Comparison of ENCODE assay signal across 17 cellular contexts in genomic region chr6:62740171-62740570, GRCh38.
A peak's percentile ranks its signal among the peaks of the same experiment; 100 is the strongest.
DNase-seq lines count a peak whose midpoint lies in the region; ATAC-seq and TF ChIP-seq lines count a peak whose summit lies in the region.
"Had no signal": no experiment of that assay in that cellular context is flagged by ENCODE, and none has a peak within 500 bp of the region (broad histone marks: within the 10 kb centered on the region; RNA-seq: fewer than 3 reads in every experiment).

No MANE protein-coding gene starts in this region.

- H3K36me3 ChIP-seq in neuronal stem cell (replicated peaks in 1 of 2; ENCODE audit: control insufficient read depth in 2 of 2, insufficient read depth in 2 of 2, low read length in 2 of 2) (no peaks in the 10 kb centered on the region), upper lobe of left lung (no peaks in the 10 kb centered on the region)
- H3K36me3 ChIP-seq: BLaER1 had no signal

- no CpG with 5 or more reads among the region's 2 CpGs for WGBS in neuronal stem cell (ENCODE audit: extremely low coverage in 2 of 2, insufficient read length in 2 of 2, insufficient replicate concordance in 1 of 2), 2 donors
- 75 to 80% methylated on average over 1 to 2 of the region's 2 CpGs for WGBS in upper lobe of left lung, 2 donors

- ATAC-seq in upper lobe of left lung (ENCODE audit: low FRiP score in 2 of 2) (peak; percentile 46 to 65), HG02759 (IDR thresholded peaks at IDR 0.05; ENCODE audit: unreplicated experiment) (no peak)
- ATAC-seq: GM23338, HCT116 had no signal

- H2BK12ac ChIP-seq in neuronal stem cell (ENCODE audit: low read length), result no peak overlapping the region

- no peak overlapping the region for H3K14ac ChIP-seq in neuronal stem cell (ENCODE audit: low read length)

- H2AFZ ChIP-seq in neuronal stem cell (ENCODE audit: low read length), result no peak overlapping the region

- no peak overlapping the region for H2BK120ac ChIP-seq in neuronal stem cell (ENCODE audit: low read depth, low read length)

- no peak overlapping the region for H3K23ac ChIP-seq in neuronal stem cell (ENCODE audit: low read depth, low read length, poor library complexity)

- TF ChIP-seq CTCF in C4-2B (conservative IDR thresholded peaks at IDR 0.05) (no peak), upper lobe of left lung (IDR thresholded peaks at IDR 0.05) (no peak)

- H3K4ac ChIP-seq in neuronal stem cell (ENCODE audit: low read length), result no peak overlapping the region

- no peak overlapping the region for H3K4me2 ChIP-seq in neuronal stem cell (ENCODE audit: insufficient read depth, low read length, poor library complexity, severe bottlenecking)
- H3K4me2 ChIP-seq: BLaER1, GM23338 had no signal

- H3K79me1 ChIP-seq in neuronal stem cell (ENCODE audit: low read depth, low read length), result no peaks in the 10 kb centered on the region

- H3K9ac ChIP-seq in neuronal stem cell (ENCODE audit: low read depth, low read length, poor library complexity), result no peak overlapping the region
- H3K9ac ChIP-seq: BLaER1 had no signal

- no peaks in the 10 kb centered on the region for H3K27me3 ChIP-seq in neuronal stem cell (ENCODE audit: control insufficient read depth in 3 of 3, insufficient read depth in 3 of 3, low read depth in 1 of 3, low read length in 3 of 3)
- H3K27me3 ChIP-seq in upper lobe of left lung, result no peaks in the 10 kb centered on the region
- H3K27me3 ChIP-seq: BLaER1 had no signal

- peak overlapping the region; percentile 64 for H3K18ac ChIP-seq in neuronal stem cell (ENCODE audit: low read length)

- H3K27ac ChIP-seq in C4-2B (peak overlapping the region; percentile 54; the same call in 1 of the 2 replicates), neuronal stem cell (replicated peaks; ENCODE audit: low read length) (no peak overlapping the region), upper lobe of left lung (no peak overlapping the region)
- H3K27ac ChIP-seq: 22Rv1, BLaER1 had no signal

- no peak overlapping the region for H2BK15ac ChIP-seq in neuronal stem cell (ENCODE audit: low read length)

- H3K9me3 ChIP-seq in neuronal stem cell (replicated peaks in 1 of 2; ENCODE audit: control insufficient read depth in 2 of 2, insufficient read depth in 1 of 2, low read depth in 1 of 2, low read length in 2 of 2) (no peaks in the 10 kb centered on the region), upper lobe of left lung (peaks cover 0 to 3% (median 0%) of the 10 kb centered on the region in 4 donors)
- H3K9me3 ChIP-seq: BLaER1 had no signal

- no peak for TF ChIP-seq POLR2A in upper lobe of left lung (IDR thresholded peaks at IDR 0.05)

- no peak for TF ChIP-seq EP300 in upper lobe of left lung (IDR thresholded peaks at IDR 0.05)

- no peak overlapping the region for H2AK5ac ChIP-seq in neuronal stem cell (ENCODE audit: low read depth, low read length)

- DNase-seq in neuronal stem cell (ENCODE audit: low spot score) (no peak), upper lobe of left lung (no peak), retina (no peak), NCI-H1105 (lab: John Stamatoyannopoulos, UW) (no peak)
- DNase-seq: Calu3; CD4-positive, alpha-beta memory T cell; COR-L47; DMS53; DMS79 treated with DMSO at 0.1 percent for 48 hours; GF-D8; H9 had no signal

- H4K91ac ChIP-seq in neuronal stem cell (ENCODE audit: low read depth, low read length, poor library complexity), result no peak overlapping the region

- H3K4me1 ChIP-seq in neuronal stem cell (ENCODE audit: control insufficient read depth in 2 of 2, insufficient read depth in 1 of 2, low read depth in 1 of 2, low read length in 2 of 2) (no peaks in the 10 kb centered on the region), upper lobe of left lung (no peaks in the 10 kb centered on the region)
- H3K4me1 ChIP-seq: BLaER1 had no signal

- H2BK5ac ChIP-seq in neuronal stem cell (ENCODE audit: low read length), result no peak overlapping the region

- no peak overlapping the region for H4K8ac ChIP-seq in neuronal stem cell (ENCODE audit: low read depth, low read length)

- H3K4me3 ChIP-seq in neuronal stem cell (ENCODE audit: low read length in 2 of 2) (no peak overlapping the region), upper lobe of left lung (no peak overlapping the region)
- H3K4me3 ChIP-seq: BLaER1, GM23338 had no signal
